17 cellular contexts compared by ENCODE assay signal in the genomic region with DNA sequence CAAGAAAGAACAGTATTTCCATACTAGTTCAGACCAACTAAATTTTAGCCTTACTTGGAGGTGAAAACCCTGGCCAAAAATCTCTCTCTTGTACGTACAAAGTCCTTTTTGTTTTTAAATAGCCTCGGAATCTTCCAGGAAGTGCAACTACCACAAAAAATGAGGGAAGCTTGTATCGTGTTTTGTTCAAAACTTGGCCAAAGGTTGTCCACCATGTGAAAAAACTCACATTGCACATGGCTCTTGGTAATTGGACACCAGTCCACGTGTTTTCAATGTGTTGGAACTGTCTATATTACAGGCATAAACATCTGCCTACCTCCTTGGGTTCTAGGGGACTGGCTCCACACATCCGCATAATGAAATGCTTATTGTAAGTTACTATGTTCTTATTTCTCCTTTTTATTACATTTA. TPM values are rescaled to one million over a fixed set of nuclear protein-coding genes. Genes with fewer than 3 reads are reported as not detected.
DNase-seq lines count a peak whose midpoint lies in the region; ATAC-seq, FAIRE-seq and TF ChIP-seq lines count a peak whose summit lies in the region.
"Had no signal": no experiment of that assay in that cellular context is flagged by ENCODE, and none has a peak within 500 bp of the region (broad histone marks: within the 10 kb centered on the region; RNA-seq: fewer than 3 reads in every experiment).

No MANE protein-coding gene starts in this region.

- TF ChIP-seq EP300 in A549 (IDR thresholded peaks at IDR 0.05), result no peak

- no peak overlapping the region for H2AFZ ChIP-seq in mesenchymal stem cell (ENCODE audit: low read depth, low read length)

- 81% methylated on average over 5 of the region's 5 CpGs for WGBS in A549 (ENCODE audit: missing lambda C conversion rate)
- 43 to 47% methylated on average over 5 of the region's 5 CpGs for WGBS in esophagus squamous epithelium, 2 donors
- 91% methylated on average over 4 of the region's 5 CpGs for WGBS in mesenchymal stem cell
- WGBS in spleen, 5 donors, result 66 to 87% (median 78%) methylated on average over 5 of the region's 5 CpGs

- FAIRE-seq in A549 (lab: Jason Lieb, UNC), result peak; percentile 59
- FAIRE-seq: islet of Langerhans had no signal

- TF ChIP-seq RAD21 in A549 (conservative IDR thresholded peaks at IDR 0.05 in 1 of 2, IDR thresholded peaks at IDR 0.05 in 1 of 2), result no peak

- H3K9me3 ChIP-seq in A549 (no peaks in the 10 kb centered on the region), esophagus squamous epithelium (no peaks in the 10 kb centered on the region), mesenchymal stem cell (ENCODE audit: control insufficient read depth, low read length) (no peaks in the 10 kb centered on the region), spleen (no peaks in the 10 kb centered on the region)
- H3K9me3 ChIP-seq: MG63, mucosa of descending colon, Peyer's patch had no signal

- DNase-seq in A549 (ENCODE audit: low read depth in 1 of 2, low spot score in 1 of 2) (no peak), HFFc6 (peak; percentile 22), esophagus squamous epithelium (lab: John Stamatoyannopoulos, UW) (no peak), mesenchymal stem cell (no peak), Ammon's horn (ENCODE audit: low spot score) (no peak), spleen (no peak)
- DNase-seq: activated CD8-positive, alpha-beta memory T cell treated with anti-CD3 and anti-CD28 coated beads for 24 hours; mucosa of descending colon; NCI-H2029 treated with DMSO at 0.1 percent for 48 hours; NCI-H774; Peyer's patch; stimulated activated CD4-positive, alpha-beta T cell treated with anti-CD3 and anti-CD28 coated beads, Interleukin-15, amount 100 ng/mL, for 24 hours had no signal

- peaks cover 29% of the 10 kb centered on the region for H3K4me1 Mint-ChIP-seq in HFFc6 (ENCODE audit: low read depth)

- no peak overlapping the region for H2BK5ac ChIP-seq in mesenchymal stem cell (ENCODE audit: low read depth, low read length, poor library complexity, severe bottlenecking)

- peak overlapping the region in 1 of 2 experiments; percentile 75 for H3K23ac ChIP-seq in mesenchymal stem cell (ENCODE audit: low read length in 2 of 2)

- no peak overlapping the region for H3K4ac ChIP-seq in mesenchymal stem cell (ENCODE audit: low read depth in 1 of 2, low read length in 2 of 2)

- H3K9me3 Mint-ChIP-seq in HFFc6, result no peaks in the 10 kb centered on the region
- H3K9me3 Mint-ChIP-seq: activated T-helper 2 cell treated with anti-CD3 and anti-CD28 coated beads, Interferon-gamma antibody, Interleukin-2, Interleukin-4, amounts not matched to agents 10 μg/mL and 5 μg/mL and 100 μg/mL, durations not matched to agents 14 hours and 24 hours and 36 hours had no signal

- H4K91ac ChIP-seq in mesenchymal stem cell (ENCODE audit: low read length), result no peak overlapping the region

- H2AK5ac ChIP-seq in mesenchymal stem cell (ENCODE audit: low read length, severe bottlenecking), result no peak overlapping the region

- H3K4me1 ChIP-seq in A549 (peaks cover 31% of the 10 kb centered on the region), esophagus squamous epithelium (peaks cover 18 to 91% (median 25%) of the 10 kb centered on the region in 3 donors), mesenchymal stem cell (ENCODE audit: control insufficient read depth, insufficient read depth, low read depth, low read length) (no peaks in the 10 kb centered on the region), spleen (peaks cover 11 to 24% (median 13%) of the 10 kb centered on the region in 6 donors)

- peaks cover 9% of the 10 kb centered on the region for H3K79me1 ChIP-seq in mesenchymal stem cell (replicated peaks; ENCODE audit: low read length, poor library complexity, severe bottlenecking)

- no peak overlapping the region for H3K14ac ChIP-seq in mesenchymal stem cell (ENCODE audit: low read length in 2 of 2)

- H3K27me3 ChIP-seq in esophagus squamous epithelium, result no peaks in the 10 kb centered on the region
- H3K27me3 ChIP-seq in mesenchymal stem cell (ENCODE audit: control insufficient read depth in 1 of 2, insufficient read depth in 1 of 2, low read length in 2 of 2), result no peaks in the 10 kb centered on the region
- no peaks in the 10 kb centered on the region for H3K27me3 ChIP-seq in spleen (replicated peaks in 1 of 7)
- H3K27me3 ChIP-seq: MG63, Peyer's patch had no signal

- peak overlapping the region; percentile 91 for H3K27ac Mint-ChIP-seq in HFFc6
- H3K27ac Mint-ChIP-seq: activated T-helper 2 cell treated with anti-CD3 and anti-CD28 coated beads, Interferon-gamma antibody, Interleukin-2, Interleukin-4, amounts not matched to agents 10 μg/mL and 5 μg/mL and 100 μg/mL, durations not matched to agents 14 hours and 24 hours and 36 hours had no signal

- 0 out of 2 replicates have a peak, but pooled peaks cover under 1% of the 10 kb centered on the region for H3K36me3 Mint-ChIP-seq in HFFc6 (ENCODE audit: low read depth)

- H3K36me3 ChIP-seq in esophagus squamous epithelium, result peaks cover 0 to 6% (median 0%) of the 10 kb centered on the region in 3 donors
- H3K36me3 ChIP-seq in mesenchymal stem cell (ENCODE audit: control insufficient read depth in 1 of 2, insufficient read depth in 2 of 2, low read depth in 1 of 2, low read length in 2 of 2), result peaks cover 12 to 13% of the 10 kb centered on the region in 2 experiments
- H3K36me3 ChIP-seq in spleen, result peaks cover 0 to 20% (median 3%) of the 10 kb centered on the region in 6 donors

- ATAC-seq in A549 (no peak), HG03045 (IDR thresholded peaks at IDR 0.05; ENCODE audit: unreplicated experiment) (no peak), HG02571 (IDR thresholded peaks at IDR 0.05; ENCODE audit: unreplicated experiment) (no peak)
- ATAC-seq: mucosa of descending colon had no signal

- no peak overlapping the region for H2BK120ac ChIP-seq in mesenchymal stem cell (ENCODE audit: low read depth, low read length)

- CTCF ChIA-PET in A549 (lab: Yijun Ruan, JAX), result interaction anchor here (0.5 to 28.2 kb wide), 6 partner anchors 13 to 231 kb away, joined by 3 to 1222 read pairs (median 4); a partner anchor contains a TSS

- TF ChIP-seq CTCF in A549 (IDR thresholded peaks at IDR 0.05) (no peak), HFFc6 (IDR thresholded peaks at IDR 0.05) (no peak), esophagus squamous epithelium (IDR thresholded peaks at IDR 0.05) (no peak), spleen (IDR thresholded peaks at IDR 0.05 in 8 of 11, conservative IDR thresholded peaks at IDR 0.05 in 3 of 11) (no peak)

- no peak overlapping the region for H4K8ac ChIP-seq in mesenchymal stem cell (ENCODE audit: low read length)

- H3K9ac ChIP-seq in mesenchymal stem cell (ENCODE audit: low read length), result peak overlapping the region; percentile 12

- no peak overlapping the region for H3K4me3 Mint-ChIP-seq in HFFc6

- H3K27ac ChIP-seq in A549 (peak overlapping the region in 1 of 2 experiments; percentile 20; a peak in 1 of 6 replicates), esophagus squamous epithelium (peak overlapping the region; percentile 81 to 90 (median 87)), mesenchymal stem cell (ENCODE audit: low read length, poor library complexity, severe bottlenecking) (no peak overlapping the region), spleen (no peak overlapping the region)

- H3K18ac ChIP-seq in mesenchymal stem cell (ENCODE audit: low read depth in 1 of 2, low read length in 2 of 2), result no peak overlapping the region

- no peak for TF ChIP-seq POLR2A in A549 (IDR thresholded peaks at IDR 0.05; ENCODE audit: low read length)
- no peak for TF ChIP-seq POLR2A in esophagus squamous epithelium (IDR thresholded peaks at IDR 0.05)
- TF ChIP-seq POLR2A in spleen (IDR thresholded peaks at IDR 0.05), result no peak

- no peak overlapping the region for H2BK15ac ChIP-seq in mesenchymal stem cell (ENCODE audit: low read depth, poor library complexity, severe bottlenecking)

- no peak overlapping the region for H3K4me3 ChIP-seq in A549
- H3K4me3 ChIP-seq in esophagus squamous epithelium, result no peak overlapping the region
- H3K4me3 ChIP-seq in mesenchymal stem cell (ENCODE audit: insufficient read depth in 1 of 2, low read depth in 1 of 2, low read length in 2 of 2), result no peak overlapping the region
- no peak overlapping the region for H3K4me3 ChIP-seq in spleen
- H3K4me3 ChIP-seq: MG63, mucosa of descending colon, Peyer's patch had no signal

- no peak overlapping the region for H2BK12ac ChIP-seq in mesenchymal stem cell (ENCODE audit: low read length in 2 of 2)

- H3K27me3 Mint-ChIP-seq in HFFc6 (ENCODE audit: insufficient read depth), result no peaks in the 10 kb centered on the region; the same call in 1 of the 2 replicates

- POLR2A ChIA-PET in A549 (lab: Yijun Ruan, JAX), result interaction anchor here (1.2 kb wide), 1 partner anchor 27 kb away, joined by 3 read pairs; a partner anchor contains a TSS

- no peak overlapping the region for H3K4me2 ChIP-seq in A549
- H3K4me2 ChIP-seq in mesenchymal stem cell (ENCODE audit: low read length, poor library complexity, severe bottlenecking), result no peak overlapping the region

- intact Hi-C loops in esophagus squamous epithelium (cut with DNase I), result no loop called here
- intact Hi-C loops in spleen (cut with DNase I; ENCODE audit: low total_unique reads), result no loop called here

RNA-seq across cellular contexts. Expression of a gene that starts 15.2 kb away (rescaled TPM):
- polyA plus RNA-seq in A549 (2011; rRNA removed), result 62.8 and 66.2 TPM in 2 replicates
- polyA plus RNA-seq in A549 (2012; cell fraction: cytosol; rRNA removed), result 192 and 270 TPM in 2 replicates
- 380 and 588 TPM in 2 replicates for polyA plus RNA-seq in A549 (2012; cell fraction: nucleus; rRNA removed)
- 70.0 to 72.9 TPM (median 71.0 TPM) in 3 replicates for polyA plus RNA-seq in A549 (2017; fragmentation: RNase III; extraction: RNeasy Plus Mini Kit Qiagen cat#74134 plus additional on column Dnase treatment)
- polyA minus RNA-seq in A549 (2011; rRNA and poly(A)+ RNA removed), result 65.2 and 89.1 TPM in 2 replicates
- total RNA-seq in HFFc6 (2021; fragmentation: NEBNext Ultra II Directional; extraction: Animal tissue kit (Norgen Biotek cat#: 25700)), result 10 to 100 TPM; 53.6 to 60.8 (median 58.3) TPM
- total RNA-seq in esophagus squamous epithelium, result 10 to 100 TPM; 60.1 to 86.4 (median 69.7) TPM
- polyA plus RNA-seq in mesenchymal stem cell (2013, experiment 1 of 2), result 56.4 TPM
- polyA plus RNA-seq in mesenchymal stem cell (2013, experiment 2 of 2), result 56.1 TPM
- 100 to 1,000 TPM in 5 of 7 donors, 10 to 100 TPM in 2; 90.1 to 143 (median 107) TPM for total RNA-seq in spleen
- 10 to 100 TPM; 28.2 to 70.7 (median 30.0) TPM for polyA plus RNA-seq in spleen

RNA-seq across cellular contexts. Expression of a gene that starts 15.6 kb away (rescaled TPM):
- polyA plus RNA-seq in A549 (2011; rRNA removed), result 14.7 and 16.4 TPM in 2 replicates
- 23.9 and 34.0 TPM in 2 replicates for polyA plus RNA-seq in A549 (2012; cell fraction: cytosol; rRNA removed)
- 75.2 and 82.8 TPM in 2 replicates for polyA plus RNA-seq in A549 (2012; cell fraction: nucleus; rRNA removed)
- 18.4 to 20.2 TPM (median 18.8 TPM) in 3 replicates for polyA plus RNA-seq in A549 (2017; fragmentation: RNase III; extraction: RNeasy Plus Mini Kit Qiagen cat#74134 plus additional on column Dnase treatment)
- polyA minus RNA-seq in A549 (2011; rRNA and poly(A)+ RNA removed), result 10.6 and 13.3 TPM in 2 replicates
- total RNA-seq in HFFc6 (2021; fragmentation: NEBNext Ultra II Directional; extraction: Animal tissue kit (Norgen Biotek cat#: 25700)), result 10 to 100 TPM; 31.4 to 36.8 (median 33.2) TPM
- 10 to 100 TPM in 1 of 4 donors, 1 to 10 TPM in 3; 5.6 to 12.6 (median 9.3) TPM for total RNA-seq in esophagus squamous epithelium
- polyA plus RNA-seq in mesenchymal stem cell (2013, experiment 1 of 2), result 24.9 TPM
- polyA plus RNA-seq in mesenchymal stem cell (2013, experiment 2 of 2), result 24.4 TPM
- 10 to 100 TPM; 15.4 to 24.8 (median 19.3) TPM for total RNA-seq in spleen
- polyA plus RNA-seq in spleen, result 10 to 100 TPM in 1 of 3 donors, 1 to 10 TPM in 2; 5.3 to 13.0 (median 9.8) TPM

RNA-seq across cellular contexts. Expression of a gene that starts 27.0 kb away (rescaled TPM):
- 302 and 306 TPM in 2 replicates for polyA plus RNA-seq in A549 (2011; rRNA removed)
- 195 and 237 TPM in 2 replicates for polyA plus RNA-seq in A549 (2012; cell fraction: cytosol; rRNA removed)
- polyA plus RNA-seq in A549 (2012; cell fraction: nucleus; rRNA removed), result 457 and 532 TPM in 2 replicates
- polyA plus RNA-seq in A549 (2017; fragmentation: RNase III; extraction: RNeasy Plus Mini Kit Qiagen cat#74134 plus additional on column Dnase treatment), result 184 to 200 TPM (median 189 TPM) in 3 replicates
- polyA minus RNA-seq in A549 (2011; rRNA and poly(A)+ RNA removed), result 366 and 376 TPM in 2 replicates
- total RNA-seq in HFFc6 (2021; fragmentation: NEBNext Ultra II Directional; extraction: Animal tissue kit (Norgen Biotek cat#: 25700)), result 100 to 1,000 TPM; 263 to 310 (median 281) TPM
- 100 to 1,000 TPM in 3 of 4 donors, 10 to 100 TPM in 1; 97.3 to 156 (median 114) TPM for total RNA-seq in esophagus squamous epithelium
- polyA plus RNA-seq in mesenchymal stem cell (2013, experiment 1 of 2), result 164 TPM
- 163 TPM for polyA plus RNA-seq in mesenchymal stem cell (2013, experiment 2 of 2)
- total RNA-seq in spleen, result 10 to 100 TPM; 45.1 to 62.8 (median 49.8) TPM
- 10 to 100 TPM; 13.2 to 29.5 (median 23.0) TPM for polyA plus RNA-seq in spleen

RNA-seq across cellular contexts. Expression of a gene that starts 44.5 kb away (rescaled TPM):
- polyA plus RNA-seq in A549 (2011; rRNA removed), result 8.3 and 10.4 TPM in 2 replicates
- polyA plus RNA-seq in A549 (2012; cell fraction: cytosol; rRNA removed), result 20.7 and 21.5 TPM in 2 replicates
- polyA plus RNA-seq in A549 (2012; cell fraction: nucleus; rRNA removed), result 43.5 and 59.2 TPM in 2 replicates
- polyA plus RNA-seq in A549 (2017; fragmentation: RNase III; extraction: RNeasy Plus Mini Kit Qiagen cat#74134 plus additional on column Dnase treatment), result 21.7 to 25.8 TPM (median 24.6 TPM) in 3 replicates
- polyA minus RNA-seq in A549 (2011; rRNA and poly(A)+ RNA removed), result 22.8 and 23.8 TPM in 2 replicates
- 10 to 100 TPM; 35.3 to 42.2 (median 38.4) TPM for total RNA-seq in HFFc6 (2021; fragmentation: NEBNext Ultra II Directional; extraction: Animal tissue kit (Norgen Biotek cat#: 25700))
- 10 to 100 TPM; 28.8 to 54.2 (median 31.8) TPM for total RNA-seq in esophagus squamous epithelium
- polyA plus RNA-seq in mesenchymal stem cell (2013, experiment 1 of 2), result 25.9 TPM
- polyA plus RNA-seq in mesenchymal stem cell (2013, experiment 2 of 2), result 23.5 TPM
- total RNA-seq in spleen, result 100 to 1,000 TPM in 4 of 7 donors, 10 to 100 TPM in 3; 76.3 to 127 (median 115) TPM
- polyA plus RNA-seq in spleen, result 100 to 1,000 TPM in 2 of 3 donors, 10 to 100 TPM in 1; 63.4 to 132 (median 105) TPM

Comparison
In these comparisons a context has a peak if more than half of its experiments do, and no peak if none do; other contexts are left out.
1. H3K27ac ChIP-seq: peak in esophagus squamous epithelium (4 of 4); none in mesenchymal stem cell (single experiment) and spleen (0 of 8).